Comparison of ENCODE assay signal across 2 cellular contexts in the genomic region with DNA sequence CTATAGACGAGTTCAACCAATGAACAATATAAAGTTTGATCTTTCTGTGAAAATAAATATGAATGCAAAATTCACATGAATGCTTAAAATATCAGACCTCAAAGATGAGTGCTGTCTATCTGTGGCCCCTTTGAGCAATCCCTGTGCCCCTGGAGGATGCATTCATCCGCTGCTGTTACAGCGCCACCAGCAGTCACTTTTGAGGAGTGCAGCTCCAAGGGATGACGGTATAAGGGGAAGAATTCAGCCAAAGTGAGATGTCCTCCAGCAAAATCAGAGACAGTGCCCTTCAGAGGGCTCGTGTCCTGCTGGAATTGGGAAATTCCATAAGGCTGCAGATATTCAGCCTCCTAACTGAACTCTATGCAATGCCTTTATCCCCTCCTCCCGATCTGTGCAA.
TF ChIP-seq lines count a peak whose summit lies in the region.

No MANE protein-coding gene starts in this region.

TF ChIP-seq in HEK293T, 16 proteins besides CTCF, POLR2A, EP300 and RAD21:
- TF ChIP-seq FOXA1 (IDR thresholded peaks at IDR 0.05) (no peak), FOXM1 (IDR thresholded peaks at IDR 0.05; ENCODE audit: borderline replicate concordance) (peak; percentile 45; the same call in 1 of the 2 replicates), PKNOX1 (IDR thresholded peaks at IDR 0.05) (no peak), NFRKB (IDR thresholded peaks at IDR 0.05) (no peak), ZNF384 (IDR thresholded peaks at IDR 0.05) (no peak)

TF ChIP-seq in GM12878, 131 proteins besides CTCF, POLR2A, EP300 and RAD21:
- peak; percentile 18; the same call in 1 of the 2 replicates for TF ChIP-seq SMC3 (IDR thresholded peaks at IDR 0.05; ENCODE audit: borderline replicate concordance, low read length)
- no peak for TF ChIP-seq SIN3A (IDR thresholded peaks at IDR 0.05; ENCODE audit: low read depth, low read length)
- no peak for TF ChIP-seq ZNF274 (IDR thresholded peaks at IDR 0.05; ENCODE audit: insufficient read depth, insufficient read length)
